Comparison of ENCODE assay signal across 16 cellular contexts in genomic region chr21:32442566-32443318, GRCh38. TPM values are rescaled to one million over a fixed set of nuclear protein-coding genes. Genes with fewer than 3 reads are reported as not detected.
A peak's percentile ranks its signal among the peaks of the same experiment; 100 is the strongest.
DNase-seq lines count a peak whose midpoint lies in the region; TF ChIP-seq lines count a peak whose summit lies in the region.
"Had no signal": no experiment of that assay in that cellular context is flagged by ENCODE, and none has a peak within 500 bp of the region (broad histone marks: within the 10 kb centered on the region; RNA-seq: fewer than 3 reads in every experiment).

No MANE protein-coding gene starts in this region.

- DNase-seq in NCI-H226 (peak; percentile 72), cardiac fibroblast (ENCODE audit: low read depth in 2 of 2) (peak; percentile 70 to 79), fibroblast of pulmonary artery (ENCODE audit: low read depth) (peak; percentile 85), spleen (peak; percentile 38), RPMI8226 (no peak), hippocampal formation (lab: John Stamatoyannopoulos, UW) (no peak), NCI-H1092 treated with DMSO at 0.1 percent for 48 hours (lab: John Stamatoyannopoulos, UW) (no peak)
- DNase-seq: DMS 273 treated with DMSO at 0.1 percent for 48 hours, EL, KG1, MG63, NCI-H1105 treated with DMSO at 0.1 percent for 48 hours, NCI-H187, NCI-H2171 treated with DMSO at 0.1 percent for 48 hours, NCI-H510A, SJCRH30 had no signal

- no peak overlapping the region for H3K4me3 ChIP-seq in cardiac fibroblast (replicated peaks in 1 of 2; ENCODE audit: low read depth in 2 of 2, low read length in 2 of 2)
- no peak overlapping the region for H3K4me3 ChIP-seq in fibroblast of pulmonary artery (replicated peaks; ENCODE audit: low read depth, low read length)
- H3K4me3 ChIP-seq in spleen: no peak overlapping the region
- H3K4me3 ChIP-seq: MG63, SJCRH30 had no signal

- H3K4me1 ChIP-seq in spleen: peaks cover 0 to 5% (median under 1%) of the 10 kb centered on the region in 6 donors
- H3K4me1 ChIP-seq: SJCRH30 had no signal

- H3K9me3 ChIP-seq in spleen: peaks cover 0 to 17% (median 13%) of the 10 kb centered on the region in 8 donors
- H3K9me3 ChIP-seq: SJCRH30 had no signal

- no peak for TF ChIP-seq CTCF in cardiac fibroblast (IDR thresholded peaks at IDR 0.05; ENCODE audit: low read depth, low read length)
- no peak for TF ChIP-seq CTCF in fibroblast of pulmonary artery (IDR thresholded peaks at IDR 0.05; ENCODE audit: low read length, missing control alignments)
- no peak for TF ChIP-seq CTCF in spleen (IDR thresholded peaks at IDR 0.05 in 8 of 11, conservative IDR thresholded peaks at IDR 0.05 in 3 of 11)

- H3K27me3 ChIP-seq in spleen (replicated peaks in 1 of 7): no peaks in the 10 kb centered on the region
- H3K27me3 ChIP-seq: MG63, SJCRH30 had no signal

- intact Hi-C loops in spleen (cut with DNase I; ENCODE audit: low total_unique reads): no loop called here

- TF ChIP-seq POLR2A in spleen (IDR thresholded peaks at IDR 0.05): no peak

- 63 to 89% (median 74%) methylated on average over 8 of the region's 8 CpGs for WGBS in spleen, 5 donors

- H3K36me3 ChIP-seq in spleen: peaks cover 0 to 6% (median 0%) of the 10 kb centered on the region in 6 donors
- H3K36me3 ChIP-seq: MG63, SJCRH30 had no signal

- peak overlapping the region in 1 of 8 donors; percentile 8 for H3K27ac ChIP-seq in spleen
- H3K27ac ChIP-seq: SJCRH30 had no signal

RNA-seq across cellular contexts. Expression of gene EVA1C, which starts 30.2 kb away (rescaled TPM):
- 10 to 100 TPM; 19.3 to 39.4 (median 28.7) TPM for total RNA-seq in spleen
- polyA plus RNA-seq in spleen: 10 to 100 TPM; 11.9 to 18.2 (median 16.2) TPM

RNA-seq across cellular contexts. Expression of gene URB1, which starts 49.9 kb away (rescaled TPM):
- total RNA-seq in spleen: 10 to 100 TPM; 11.6 to 20.8 (median 12.4) TPM
- 1 to 10 TPM; 2.0 to 3.6 (median 2.5) TPM for polyA plus RNA-seq in spleen

Comparison
In these comparisons a context has a peak if more than half of its experiments do, and no peak if none do; other contexts are left out.
1. DNase-seq: peak in NCI-H226 (single experiment), cardiac fibroblast (2 of 2), fibroblast of pulmonary artery (single experiment) and spleen (single experiment); none in RPMI8226 (single experiment), hippocampal formation (0 of 2) and NCI-H1092 treated with DMSO at 0.1 percent for 48 hours (single experiment).